ENCODE assay signal across 8 cellular contexts in genomic region chrX:119981286-119982070, GRCh38.
DNase-seq lines count a peak whose midpoint lies in the region; ATAC-seq lines count a peak whose summit lies in the region.

No MANE protein-coding gene starts in this region.

- peak; percentile 64 for ATAC-seq in HG03520 (IDR thresholded peaks at IDR 0.05; ENCODE audit: unreplicated experiment)
- ATAC-seq in GM18517 (IDR thresholded peaks at IDR 0.05; ENCODE audit: unreplicated experiment): no peak

- DNase-seq in DMS 273 (lab: John Stamatoyannopoulos, UW; ENCODE audit: unreplicated experiment) (peak; percentile 74), DMS 273 treated with DMSO at 0.1 percent for 48 hours (lab: John Stamatoyannopoulos, UW) (no peak), RPMI8226 (peak; percentile 49), glomerular visceral epithelial cell (ENCODE audit: extremely low spot score) (peak; percentile 8), Ammon's horn (ENCODE audit: low spot score) (no peak), T-helper 2 cell (no peak)

Comparison
In these comparisons a context has a peak if more than half of its experiments do, and no peak if none do; other contexts are left out.
1. DNase-seq: peak in DMS 273 (single experiment), RPMI8226 (single experiment) and glomerular visceral epithelial cell (single experiment); none in DMS 273 treated with DMSO at 0.1 percent for 48 hours (single experiment), Ammon's horn (single experiment) and T-helper 2 cell (0 of 5).